ENCODE assay signal across 35 cellular contexts in genomic region chr7:42106562-42106961, GRCh38.
DNase-seq lines count a peak whose midpoint lies in the region; ATAC-seq and TF ChIP-seq lines count a peak whose summit lies in the region.
"Had no signal": no experiment of that assay in that cellular context is flagged by ENCODE, and none has a peak within 500 bp of the region (broad histone marks: within the 10 kb centered on the region; RNA-seq: fewer than 3 reads in every experiment).

No MANE protein-coding gene starts in this region.

- no peaks in the 10 kb centered on the region for H4K20me1 ChIP-seq in PC-3 (ENCODE audit: low read length)

- TF ChIP-seq CTCF in PC-3 (conservative IDR thresholded peaks at IDR 0.05; ENCODE audit: low read depth, low read length) (no peak), fibroblast of mammary gland (conservative IDR thresholded peaks at IDR 0.05; ENCODE audit: control insufficient read depth, insufficient read depth, low read depth, low read length) (no peak), Calu3 (IDR thresholded peaks at IDR 0.05; ENCODE audit: unreplicated experiment) (no peak)

- H3K4me2 ChIP-seq in PC-3 (ENCODE audit: low read length) = peak overlapping the region; percentile 44
- H3K4me2 ChIP-seq: A549 had no signal

- intact Hi-C loops in PC-3 (cut with micrococcal nuclease) (loop anchor here (10.0 kb wide), 1 partner anchor 112 kb away; no protein-coding TSS in a partner anchor), Calu3 (cut with micrococcal nuclease; ENCODE audit: unreplicated experiment) (no loop called here)

- H3K27me3 ChIP-seq in ACC112 (ENCODE audit: insufficient read depth, low read length) (no peaks in the 10 kb centered on the region), PC-3 (ENCODE audit: low read length) (no peaks in the 10 kb centered on the region)
- H3K27me3 ChIP-seq: foreskin keratinocyte, heart right ventricle, SJSA1, testis, vagina had no signal

- ATAC-seq in PC-3 (no peak), HG02840 (IDR thresholded peaks at IDR 0.05; ENCODE audit: low FRiP score, unreplicated experiment) (no peak), HG02885 (IDR thresholded peaks at IDR 0.05; ENCODE audit: poor library complexity, unreplicated experiment) (no peak)
- ATAC-seq: A549; effector memory CD8-positive, alpha-beta T cell; K562; naive thymus-derived CD4-positive, alpha-beta T cell had no signal

- no TSS peak for BruUV-seq in PC-3 (replicated peaks; lab: Mats Ljungman, UMichigan)
- no TSS peak for BruUV-seq in Calu3 (replicated peaks; lab: Mats Ljungman, UMichigan)

- H3K36me3 Mint-ChIP-seq in Calu3 (ENCODE audit: insufficient read depth, unreplicated experiment) = no peaks in the 10 kb centered on the region
- H3K36me3 Mint-ChIP-seq: activated naive CD8-positive, alpha-beta T cell treated with anti-CD3 and anti-CD28 coated beads, Interleukin-2, amount 10 ng/mL, durations not matched to agents 7 days and 5 days; CD8-positive, alpha-beta memory T cell; naive thymus-derived CD4-positive, alpha-beta T cell had no signal

- no peaks in the 10 kb centered on the region for H3K9me3 ChIP-seq in PC-3 (ENCODE audit: low read length)
- H3K9me3 ChIP-seq: A549, heart right ventricle, SJSA1, testis, vagina had no signal

- no peak overlapping the region for H3K27ac Mint-ChIP-seq in Calu3 (ENCODE audit: unreplicated experiment)
- H3K27ac Mint-ChIP-seq: activated CD4-positive, alpha-beta T cell treated with anti-CD3 and anti-CD28 coated beads, Interleukin-2, amount 10 ng/mL, durations not matched to agents 24 days and 14 days; activated naive CD8-positive, alpha-beta T cell treated with anti-CD3 and anti-CD28 coated beads, Interleukin-2, amount 10 ng/mL, durations not matched to agents 7 days and 5 days; activated T-cell treated with anti-CD3 and anti-CD28 coated beads, Interleukin-2, amount 50 U/mL, for 24 hours; CD8-positive, alpha-beta memory T cell; effector memory CD8-positive, alpha-beta T cell; naive thymus-derived CD4-positive, alpha-beta T cell had no signal

- H3F3A ChIP-seq in PC-3 (ENCODE audit: low read length, unreplicated experiment) = peaks cover 4% of the 10 kb centered on the region

- H3K9me3 Mint-ChIP-seq in Calu3 (ENCODE audit: low read depth, unreplicated experiment) = peaks cover 3% of the 10 kb centered on the region
- H3K9me3 Mint-ChIP-seq: activated CD4-positive, alpha-beta T cell treated with anti-CD3 and anti-CD28 coated beads, Interleukin-2, amount 10 ng/mL, durations not matched to agents 24 days and 14 days; activated naive CD8-positive, alpha-beta T cell treated with anti-CD3 and anti-CD28 coated beads, Interleukin-2, amount 10 ng/mL, durations not matched to agents 7 days and 5 days; activated T-cell treated with anti-CD3 and anti-CD28 coated beads, Interleukin-2, amount 50 U/mL, for 24 hours; naive thymus-derived CD4-positive, alpha-beta T cell had no signal

- H3K4me1 ChIP-seq in ACC112 (ENCODE audit: control insufficient read depth, insufficient read depth, low read length, unreplicated experiment) (peaks cover 37% of the 10 kb centered on the region), PC-3 (ENCODE audit: insufficient read depth, low read length) (peaks cover 57% of the 10 kb centered on the region)
- H3K4me1 ChIP-seq: A549 had no signal

- H3K9me2 ChIP-seq in PC-3 (replicated peaks; ENCODE audit: low read length) = no peaks in the 10 kb centered on the region

- no peak for DNase-seq in PC-3
- DNase-seq in fibroblast of mammary gland (ENCODE audit: low read depth) = peak; percentile 24
- DNase-seq in renal cortical epithelial cell (ENCODE audit: low read depth) = peak; percentile 77
- DNase-seq in DMS153 treated with DMSO at 0.1 percent for 48 hours (lab: John Stamatoyannopoulos, UW; ENCODE audit: unreplicated experiment) = no peak
- DNase-seq in Calu3 = no peak
- DNase-seq: activated CD4-positive, alpha-beta T cell treated with anti-CD3 and anti-CD28 coated beads, Interleukin-2, amount 10 ng/mL, durations not matched to agents 24 days and 14 days; activated gamma-delta T cell treated with Interleukin-2 at 50 U/mL for 16 hours; activated naive CD8-positive, alpha-beta T cell treated with anti-CD3 and anti-CD28 coated beads, Interleukin-2, amount 10 ng/mL, durations not matched to agents 7 days and 5 days; activated T-cell treated with anti-CD3 and anti-CD28 coated beads, Interleukin-2, amount 50 U/mL, for 24 hours; CD8-positive, alpha-beta memory T cell; central memory CD4-positive, alpha-beta T cell; cortex of kidney; DMS53; effector memory CD8-positive, alpha-beta T cell; heart right ventricle; kidney; midbrain; naive thymus-derived CD4-positive, alpha-beta T cell; NCI-H1092 treated with DMSO at 0.1 percent for 48 hours; NCI-H187; NCI-H2171; NCI-H510A; stimulated activated CD4-positive, alpha-beta T cell treated with anti-CD3 and anti-CD28 coated beads, Interleukin-1b, Interleukin-23, amount 100 ng/mL, for 48 hours; stimulated activated naive CD4-positive, alpha-beta T cell treated with Interleukin-2 at 50 U/mL for 16 hours; T1000; testis; WERI-Rb-1 had no signal

- H3K27ac ChIP-seq in ACC112 (ENCODE audit: low read depth, low read length) (peak overlapping the region; percentile 25), PC-3 (ENCODE audit: low read length) (peak overlapping the region; percentile 94)
- H3K27ac ChIP-seq: A549, foreskin keratinocyte, heart right ventricle, testis, vagina, WERI-Rb-1 had no signal

- POLR2A ChIA-PET in PC-3 (lab: Charles Lee; ENCODE audit: unreplicated experiment) = interaction anchor here (0.7 kb wide), 1 partner anchor 92 kb away, joined by 3 read pairs; no protein-coding TSS in a partner anchor

- H3K4me3 ChIP-seq in ACC112 (ENCODE audit: low read depth, low read length) (no peak overlapping the region), PC-3 (ENCODE audit: low read length) (no peak overlapping the region), fibroblast of mammary gland (ENCODE audit: control insufficient read depth, low read depth, low read length) (no peak overlapping the region)
- H3K4me3 ChIP-seq: A549, heart right ventricle, K562, SJSA1, testis, vagina had no signal

- H3K36me3 ChIP-seq in ACC112 (ENCODE audit: insufficient read depth, low read length) (no peaks in the 10 kb centered on the region), PC-3 (ENCODE audit: low read depth, low read length) (peaks cover 3% of the 10 kb centered on the region; the same call in 1 of the 2 replicates)
- H3K36me3 ChIP-seq: heart right ventricle, SJSA1, vagina, WERI-Rb-1 had no signal

- H3K27me3 Mint-ChIP-seq in Calu3 (ENCODE audit: unreplicated experiment) = peaks cover 45% of the 10 kb centered on the region

- H3K4me1 Mint-ChIP-seq in Calu3 (ENCODE audit: low read depth, unreplicated experiment) = no peaks in the 10 kb centered on the region
- H3K4me1 Mint-ChIP-seq: activated CD4-positive, alpha-beta T cell treated with anti-CD3 and anti-CD28 coated beads, Interleukin-2, amount 10 ng/mL, durations not matched to agents 24 days and 14 days; activated naive CD8-positive, alpha-beta T cell treated with anti-CD3 and anti-CD28 coated beads, Interleukin-2, amount 10 ng/mL, durations not matched to agents 7 days and 5 days; CD8-positive, alpha-beta memory T cell had no signal

- peak overlapping the region; percentile 69 for H3K9ac ChIP-seq in PC-3 (ENCODE audit: low read length)

- no peaks in the 10 kb centered on the region for H3K79me2 ChIP-seq in ACC112 (ENCODE audit: control insufficient read depth, insufficient read depth, low read length, unreplicated experiment)
- H3K79me2 ChIP-seq in PC-3 (ENCODE audit: low read length) = 0 out of 2 replicates have a peak, but pooled peaks cover 6% of the 10 kb centered on the region

- CTCF ChIA-PET in PC-3 (lab: Charles Lee) = no interaction called here
- CTCF ChIA-PET in Calu3 (lab: Charles Lee) = no interaction called here

- H2AFZ ChIP-seq in ACC112 (ENCODE audit: low read length, unreplicated experiment) (no peak overlapping the region), PC-3 (ENCODE audit: low read length) (no peak overlapping the region)

- H3K4me3 Mint-ChIP-seq in Calu3 (ENCODE audit: low read depth, unreplicated experiment) = no peak overlapping the region
- H3K4me3 Mint-ChIP-seq: activated CD4-positive, alpha-beta T cell treated with anti-CD3 and anti-CD28 coated beads, Interleukin-2, amount 10 ng/mL, durations not matched to agents 24 days and 14 days; activated naive CD8-positive, alpha-beta T cell treated with anti-CD3 and anti-CD28 coated beads, Interleukin-2, amount 10 ng/mL, durations not matched to agents 7 days and 5 days; activated T-cell treated with anti-CD3 and anti-CD28 coated beads, Interleukin-2, amount 50 U/mL, for 24 hours; CD8-positive, alpha-beta memory T cell; effector memory CD8-positive, alpha-beta T cell; naive thymus-derived CD4-positive, alpha-beta T cell had no signal

Comparison
In these comparisons a context has a peak if more than half of its experiments do, and no peak if none do; other contexts are left out.
1. DNase-seq: peak in fibroblast of mammary gland (single experiment) and renal cortical epithelial cell (single experiment); none in PC-3 (single experiment), DMS153 treated with DMSO at 0.1 percent for 48 hours (single experiment) and Calu3 (single experiment).